Comparison of ENCODE assay signal across 12 cellular contexts in the genomic region with DNA sequence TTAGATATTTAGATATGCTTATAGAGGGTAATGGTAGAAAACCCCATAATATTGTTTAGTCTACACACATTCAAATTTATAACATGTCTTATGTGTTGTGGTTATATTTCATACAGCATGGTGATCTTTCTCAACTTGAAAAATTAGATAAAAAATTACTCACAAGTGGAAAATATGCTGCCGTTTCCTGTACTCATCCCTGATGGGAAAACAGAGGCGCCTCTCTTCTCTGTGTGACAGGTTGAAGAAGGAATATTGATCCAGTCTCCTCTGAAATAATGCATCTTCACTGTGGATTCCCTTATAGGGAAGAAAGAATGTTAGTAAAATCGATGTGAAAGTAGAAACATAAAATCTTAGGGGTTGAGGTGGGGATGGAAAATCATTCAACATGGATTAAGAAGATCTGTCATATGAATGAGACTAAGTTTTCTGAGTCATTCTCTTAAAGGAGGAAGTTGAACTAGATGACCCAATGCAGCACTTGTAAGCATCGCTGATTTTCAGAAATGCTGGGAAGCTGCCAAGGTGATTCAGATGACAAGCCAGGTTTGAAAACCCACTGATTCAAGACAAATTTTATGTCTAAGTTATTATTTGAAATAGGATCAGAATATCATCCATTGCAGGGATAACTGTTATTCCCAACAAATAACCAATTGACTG.
DNase-seq lines count a peak whose midpoint lies in the region; ATAC-seq and TF ChIP-seq lines count a peak whose summit lies in the region.
"Had no signal": no experiment of that assay in that cellular context is flagged by ENCODE, and none has a peak within 500 bp of the region (broad histone marks: within the 10 kb centered on the region; RNA-seq: fewer than 3 reads in every experiment).

No MANE protein-coding gene starts in this region.

- intact Hi-C loops in natural killer cell (cut with micrococcal nuclease) = no loop called here

- no peaks in the 10 kb centered on the region for H3K27me3 Mint-ChIP-seq in activated T-cell treated with anti-CD3 and anti-CD28 coated beads, Interleukin-2, amount 50 U/mL, for 72 hours (ENCODE audit: low read depth)
- H3K27me3 Mint-ChIP-seq in natural killer cell (ENCODE audit: low read depth in 2 of 2) = no peaks in the 10 kb centered on the region
- H3K27me3 Mint-ChIP-seq: T-helper 17 cell had no signal

- H3K27ac Mint-ChIP-seq in activated T-cell treated with anti-CD3 and anti-CD28 coated beads, Interleukin-2, amount 50 U/mL, for 72 hours = no peak overlapping the region
- H3K27ac Mint-ChIP-seq in natural killer cell = no peak overlapping the region
- H3K27ac Mint-ChIP-seq: T-helper 17 cell had no signal

- H3K4me1 Mint-ChIP-seq in activated T-cell treated with anti-CD3 and anti-CD28 coated beads, Interleukin-2, amount 50 U/mL, for 72 hours (ENCODE audit: low read depth) = peaks cover 5% of the 10 kb centered on the region
- H3K4me1 Mint-ChIP-seq in natural killer cell = no peaks in the 10 kb centered on the region
- H3K4me1 Mint-ChIP-seq: T-helper 17 cell had no signal

- no peaks in the 10 kb centered on the region for H3K36me3 Mint-ChIP-seq in activated T-cell treated with anti-CD3 and anti-CD28 coated beads, Interleukin-2, amount 50 U/mL, for 72 hours (ENCODE audit: insufficient read depth in 2 of 2)
- H3K36me3 Mint-ChIP-seq in natural killer cell = no peaks in the 10 kb centered on the region

- no peaks in the 10 kb centered on the region for H3K9me3 Mint-ChIP-seq in activated T-cell treated with anti-CD3 and anti-CD28 coated beads, Interleukin-2, amount 50 U/mL, for 72 hours
- H3K9me3 Mint-ChIP-seq in natural killer cell = peaks cover 4 to 7% of the 10 kb centered on the region in 2 donors

- H3K4me3 Mint-ChIP-seq in activated T-cell treated with anti-CD3 and anti-CD28 coated beads, Interleukin-2, amount 50 U/mL, for 72 hours = no peak overlapping the region
- H3K4me3 Mint-ChIP-seq in natural killer cell = no peak overlapping the region
- H3K4me3 Mint-ChIP-seq: neural crest cell, T-helper 17 cell had no signal

- DNase-seq in ACHN (peak; percentile 96), NCI-H2171 (lab: John Stamatoyannopoulos, UW) (peak; percentile 5), dermis blood vessel endothelial cell (peak; percentile 95), natural killer cell (no peak)
- DNase-seq in activated T-cell treated with anti-CD3 and anti-CD28 coated beads, Interleukin-2, amount 50 U/mL, for 72 hours = no peak
- no peak for DNase-seq in activated CD8-positive, alpha-beta memory T cell treated with anti-CD3 and anti-CD28 coated beads for 24 hours
- DNase-seq: DND-41; stimulated activated naive CD4-positive, alpha-beta T cell; T-helper 17 cell had no signal

- TF ChIP-seq CTCF in natural killer cell (IDR thresholded peaks at IDR 0.05) = no peak

- peak; percentile 73 for ATAC-seq in GM21786 (IDR thresholded peaks at IDR 0.05; ENCODE audit: unreplicated experiment)
- ATAC-seq in activated T-cell treated with anti-CD3 and anti-CD28 coated beads, Interleukin-2, amount 50 U/mL, for 72 hours (replicated peaks in 1 of 2) = no peak
- no peak for ATAC-seq in HG03135 (IDR thresholded peaks at IDR 0.05; ENCODE audit: unreplicated experiment)
- no peak for ATAC-seq in natural killer cell
- ATAC-seq: T-helper 17 cell had no signal

- in situ Hi-C loops in ACHN (cut with HindIII; ENCODE audit: low pct_ligation_motif_present, low pct_unique_long_range_greater_than_20kb, low sequenced_read_pairs) = no loop called here

Comparison
In these comparisons a context has a peak if more than half of its experiments do, and no peak if none do; other contexts are left out.
1. DNase-seq: peak in ACHN (single experiment), NCI-H2171 (single experiment) and dermis blood vessel endothelial cell (single experiment); none in activated T-cell treated with anti-CD3 and anti-CD28 coated beads, Interleukin-2, amount 50 U/mL, for 72 hours (0 of 2), natural killer cell (single experiment) and activated CD8-positive, alpha-beta memory T cell treated with anti-CD3 and anti-CD28 coated beads for 24 hours (single experiment).